7 cellular contexts compared by ENCODE assay signal in genomic region chr2:11731214-11731984, GRCh38. TPM values are rescaled to one million over a fixed set of nuclear protein-coding genes. Genes with fewer than 3 reads are reported as not detected.
DNase-seq lines count a peak whose midpoint lies in the region; ATAC-seq, FAIRE-seq and TF ChIP-seq lines count a peak whose summit lies in the region.
"Not testable (repeated sequence)": the region's sequence is repeated elsewhere in the genome, so short reads cannot be mapped to it uniquely, and the experiment has no call there.

No MANE protein-coding gene starts in this region.

- not testable (repeated sequence) for FAIRE-seq in astrocyte (lab: Jason Lieb, UNC)

- not testable (repeated sequence) for H3F3A ChIP-seq in PC-3 (ENCODE audit: low read length, unreplicated experiment)

- CTCF ChIA-PET in HEK293 (lab: Yijun Ruan, JAX): interaction anchor here (0.8 to 1.5 kb wide), 2 partner anchors 13 to 38 kb away, joined by 3 to 7 read pairs; no protein-coding TSS in a partner anchor
- CTCF ChIA-PET in PC-3 (lab: Charles Lee); mammary epithelial cell (lab: Charles Lee; ENCODE audit: low non-redundant PET): not testable (repeated sequence)

- DNase-seq in AG10803 (ENCODE audit: low read depth) (peak; percentile 52), PC-3 (peak; percentile 59), astrocyte (ENCODE audit: low read depth) (peak; percentile 66), mammary epithelial cell (peak; percentile 41), fibroblast of gingiva (ENCODE audit: low read depth) (peak; percentile 16), fibroblast of the aortic adventitia (ENCODE audit: low read depth) (peak; percentile 89)

- H3K27ac Mint-ChIP-seq in astrocyte (ENCODE audit: unreplicated experiment): not testable (repeated sequence)

- not testable (repeated sequence) for H3K4me3 ChIP-seq in AG10803 (ENCODE audit: low read length); HEK293 (ENCODE audit: low read depth, low read length); PC-3 (ENCODE audit: low read length); astrocyte (ENCODE audit: insufficient read depth, low read depth, low read length); mammary epithelial cell (replicated peaks in 1 of 3; ENCODE audit: insufficient read depth in 1 of 3, low read depth in 2 of 3, low read length in 3 of 3); fibroblast of the aortic adventitia (ENCODE audit: low read depth, low read length)

- not testable (repeated sequence) for H3K4me1 ChIP-seq in HEK293 (ENCODE audit: control insufficient read depth, insufficient read depth, low read length); astrocyte (ENCODE audit: insufficient read depth, low read length); mammary epithelial cell (ENCODE audit: insufficient read depth, low read length)
- H3K4me1 ChIP-seq in PC-3 (ENCODE audit: insufficient read depth, low read length): peaks cover 12% of the 10 kb centered on the region

- H3K36me3 ChIP-seq in HEK293 (ENCODE audit: control insufficient read depth in 2 of 2, insufficient read depth in 1 of 2, low read length in 2 of 2); PC-3 (ENCODE audit: low read depth, low read length); astrocyte (ENCODE audit: insufficient read depth, low read length); mammary epithelial cell (ENCODE audit: insufficient read depth, low read length): not testable (repeated sequence)

- H3K27ac ChIP-seq in HEK293 (ENCODE audit: extremely low read depth, low read depth, low read length); PC-3 (ENCODE audit: low read length); astrocyte (ENCODE audit: low read depth, low read length); mammary epithelial cell (ENCODE audit: insufficient read depth, low read depth, low read length): not testable (repeated sequence)

- not testable (repeated sequence) for H3K9me2 ChIP-seq in PC-3 (replicated peaks; ENCODE audit: low read length)

- intact Hi-C loops in PC-3 (cut with micrococcal nuclease); mammary epithelial cell (cut with micrococcal nuclease): not testable (repeated sequence)

- not testable (repeated sequence) for H3K27me3 ChIP-seq in PC-3 (ENCODE audit: low read length); mammary epithelial cell (ENCODE audit: insufficient read depth, low read length)
- H3K27me3 ChIP-seq in astrocyte (ENCODE audit: insufficient read depth, low read length): peaks cover 17% of the 10 kb centered on the region

- in situ Hi-C loops in mammary epithelial cell (cut with MboI; ENCODE audit: low sequenced_read_pairs in 2 of 2): not testable (repeated sequence)

- H3K79me2 ChIP-seq in PC-3 (ENCODE audit: low read length); astrocyte (ENCODE audit: insufficient read depth, low read length); mammary epithelial cell (ENCODE audit: insufficient read depth, low read length): not testable (repeated sequence)

- not testable (repeated sequence) for BruUV-seq in PC-3 (replicated peaks; lab: Mats Ljungman, UMichigan); mammary epithelial cell (replicated peaks; lab: Mats Ljungman, UMichigan)

- peaks cover 28% of the 10 kb centered on the region for H3K27me3 Mint-ChIP-seq in astrocyte (ENCODE audit: low read depth, unreplicated experiment)

- not testable (repeated sequence) for H4K20me1 ChIP-seq in PC-3 (ENCODE audit: low read length); astrocyte (ENCODE audit: insufficient read depth, low read length); mammary epithelial cell (ENCODE audit: insufficient read depth, low read length)

- H3K4me2 ChIP-seq in PC-3 (ENCODE audit: low read length); astrocyte (ENCODE audit: low read length); mammary epithelial cell (ENCODE audit: insufficient read depth, low read depth, low read length): not testable (repeated sequence)

- H2AFZ ChIP-seq in PC-3 (ENCODE audit: low read length); astrocyte (ENCODE audit: low read depth, low read length); mammary epithelial cell (ENCODE audit: low read depth, low read length): not testable (repeated sequence)

- H3K9me3 ChIP-seq in HEK293 (ENCODE audit: control insufficient read depth, insufficient read depth, low read depth, low read length); PC-3 (ENCODE audit: low read length); astrocyte (ENCODE audit: insufficient read depth, low read depth, low read length); mammary epithelial cell (replicated peaks; ENCODE audit: insufficient read depth, low read length): not testable (repeated sequence)

- POLR2A ChIA-PET in HEK293 (lab: Yijun Ruan, JAX); PC-3 (lab: Charles Lee; ENCODE audit: unreplicated experiment): not testable (repeated sequence)

- not testable (repeated sequence) for H3K9ac ChIP-seq in PC-3 (ENCODE audit: low read length); astrocyte (ENCODE audit: low read length); mammary epithelial cell (ENCODE audit: insufficient read depth, low read length)

- TF ChIP-seq CTCF in AG10803 (conservative IDR thresholded peaks at IDR 0.05; ENCODE audit: low read length); HEK293 (tag by site-specific recombination; IDR thresholded peaks at IDR 0.05); PC-3 (conservative IDR thresholded peaks at IDR 0.05; ENCODE audit: low read depth, low read length); astrocyte (IDR thresholded peaks at IDR 0.05; ENCODE audit: insufficient read depth, low read depth, low read length); mammary epithelial cell (conservative IDR thresholded peaks at IDR 0.05 in 1 of 2, IDR thresholded peaks at IDR 0.05 in 1 of 2; ENCODE audit: extremely low read depth in 1 of 2, insufficient read depth in 1 of 2, low read depth in 1 of 2, low read length in 2 of 2); fibroblast of the aortic adventitia (IDR thresholded peaks at IDR 0.05; ENCODE audit: insufficient read depth, low read length): not testable (repeated sequence)

- not testable (repeated sequence) for H3K36me3 Mint-ChIP-seq in astrocyte (ENCODE audit: low read depth, unreplicated experiment)

- not testable (repeated sequence) for H3K4me1 Mint-ChIP-seq in astrocyte (ENCODE audit: low read depth, unreplicated experiment)

- dilution Hi-C loops in mammary epithelial cell (cut with HindIII; ENCODE audit: low sequenced_read_pairs): not testable (repeated sequence)

- H3K9me3 Mint-ChIP-seq in astrocyte (ENCODE audit: unreplicated experiment): not testable (repeated sequence)

- 42% methylated on average over 4 of the region's 4 CpGs for WGBS in mammary epithelial cell (ENCODE audit: low coverage, missing lambda C conversion rate)

- peak; percentile 58 for ATAC-seq in PC-3

- not testable (repeated sequence) for H3K4me3 Mint-ChIP-seq in astrocyte (ENCODE audit: unreplicated experiment)

TF ChIP-seq in HEK293, 187 proteins besides CTCF, POLR2A, EP300 and RAD21:
- TF ChIP-seq ZNF146 (tag by site-specific recombination; IDR thresholded peaks at IDR 0.05): peak; percentile 72

RNA-seq across cellular contexts. Expression of gene LPIN1, which starts 15.0 kb away (rescaled TPM):
- 40.9 and 46.9 TPM in 2 replicates for total RNA-seq in PC-3 (2014; rRNA removed)
- total RNA-seq in astrocyte: 16.1 and 23.4 TPM in 2 replicates
- total RNA-seq in mammary epithelial cell: 10 to 100 TPM; 28.3 to 54.8 TPM
- polyA plus RNA-seq in mammary epithelial cell: 58.5 TPM
- 66.3 TPM for polyA minus RNA-seq in mammary epithelial cell
- 50.4 and 157 TPM in 2 replicates for total RNA-seq in fibroblast of the aortic adventitia (ENCODE audit: low replicate concordance)

Comparison
In these comparisons a context has a peak if more than half of its experiments do, and no peak if none do; other contexts are left out.
1. DNase-seq: peak in every context shown above with its lines; median percentile 89 in fibroblast of the aortic adventitia; 66 in astrocyte; 59 in PC-3; 52 in AG10803; 41 in mammary epithelial cell; 16 in fibroblast of gingiva.